28 cellular contexts compared by ENCODE assay signal in the genomic region with DNA sequence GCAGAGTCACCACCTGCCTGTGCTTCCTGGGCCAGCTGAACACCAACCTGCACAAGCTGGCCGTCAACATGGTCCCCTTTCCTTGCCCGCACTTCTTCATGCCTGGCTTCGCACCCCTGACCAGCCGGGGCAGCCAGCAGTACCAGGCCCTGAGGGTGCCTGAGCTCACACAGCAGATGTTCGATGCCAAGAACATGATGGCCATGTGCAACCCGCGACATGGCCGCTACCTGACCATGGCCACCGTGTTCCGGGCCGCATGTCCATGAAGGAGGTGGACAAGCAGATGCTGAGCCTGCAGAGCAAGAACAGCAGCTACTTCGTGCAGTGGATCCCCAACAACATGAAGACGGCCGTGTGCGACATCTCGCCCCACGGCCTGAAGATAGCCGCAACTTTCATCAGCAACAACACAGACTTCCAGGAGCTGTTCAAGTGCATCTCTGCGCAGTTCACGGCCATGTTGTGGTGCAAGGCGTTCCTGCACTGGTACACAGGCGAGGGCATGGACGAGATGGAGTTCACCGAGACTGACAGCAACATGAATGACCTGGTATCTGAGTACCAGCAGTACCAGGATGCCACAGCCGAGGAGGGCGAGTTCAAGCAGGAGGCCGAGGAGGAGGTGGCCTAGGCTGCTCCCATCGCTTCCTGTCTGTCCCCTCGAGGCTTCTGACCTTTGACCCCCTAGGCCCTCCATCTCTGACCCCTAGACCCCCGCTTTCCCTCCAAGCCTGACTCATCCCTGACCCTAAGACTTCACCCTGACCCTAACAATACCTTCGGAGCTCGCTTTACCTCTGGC.
"Had no signal": no experiment of that assay in that cellular context is flagged by ENCODE, and none has a peak within 500 bp of the region (broad histone marks: within the 10 kb centered on the region; RNA-seq: fewer than 3 reads in every experiment).

No MANE protein-coding gene starts in this region.

- H3K36me3 Mint-ChIP-seq: natural killer cell, neural progenitor cell had no signal

- H3K4me1 Mint-ChIP-seq: natural killer cell; nephron; stimulated activated effector memory CD8-positive, alpha-beta T cell treated with anti-CD3 and anti-CD28 coated beads, Interleukin-12 subunit alpha, Interleukin-12 subunit beta, amount 100 ng/mL, for 72 hours; stimulated activated naive B cell treated with anti-CD40 and anti-IgM and Interleukin-4, amounts not matched to agents 10 μg/mL and 1 μg/mL and 100 μg/mL, for 72 hours had no signal

- H3K36me3 ChIP-seq: neural progenitor cell, neutrophil, pancreas, right lobe of liver, stomach, thoracic aorta, thyroid gland, tibial nerve, upper lobe of left lung, vagina had no signal

- H3K4me3 Mint-ChIP-seq: naive thymus-derived CD4-positive, alpha-beta T cell; natural killer cell; nephron; stimulated activated effector memory CD8-positive, alpha-beta T cell treated with anti-CD3 and anti-CD28 coated beads, Interleukin-12 subunit alpha, Interleukin-12 subunit beta, amount 100 ng/mL, for 72 hours; stimulated activated naive B cell treated with anti-CD40 and anti-IgM and Interleukin-4, amounts not matched to agents 10 μg/mL and 1 μg/mL and 100 μg/mL, for 72 hours; stimulated activated naive CD8-positive, alpha-beta T cell treated with anti-CD3 and anti-CD28 coated beads, Interleukin-15, Interleukin-2, amounts not matched to agents 100 ng/mL and 50 ng/mL, for 24 hours had no signal

- FAIRE-seq: pancreas, small intestine, urothelium cell line had no signal

- H3K4me1 ChIP-seq: pancreas, psoas muscle, right lobe of liver, stomach, thyroid gland, tibial nerve, upper lobe of left lung, vagina had no signal

- H2AFZ ChIP-seq: neural progenitor cell had no signal

- H3K27me3 Mint-ChIP-seq: naive thymus-derived CD4-positive, alpha-beta T cell; progenitor cell of endocrine pancreas; stimulated activated naive CD8-positive, alpha-beta T cell treated with anti-CD3 and anti-CD28 coated beads, Interleukin-15, Interleukin-2, amounts not matched to agents 100 ng/mL and 50 ng/mL, for 24 hours had no signal

- H3K27ac Mint-ChIP-seq: naive thymus-derived CD4-positive, alpha-beta T cell; natural killer cell; nephron; neural progenitor cell; progenitor cell of endocrine pancreas; stimulated activated effector memory CD8-positive, alpha-beta T cell treated with anti-CD3 and anti-CD28 coated beads, Interleukin-12 subunit alpha, Interleukin-12 subunit beta, amount 100 ng/mL, for 72 hours; stimulated activated naive B cell treated with anti-CD40 and anti-IgM and Interleukin-4, amounts not matched to agents 10 μg/mL and 1 μg/mL and 100 μg/mL, for 72 hours; stimulated activated naive CD8-positive, alpha-beta T cell treated with anti-CD3 and anti-CD28 coated beads, Interleukin-15, Interleukin-2, amounts not matched to agents 100 ng/mL and 50 ng/mL, for 24 hours had no signal

- DNase-seq: naive thymus-derived CD4-positive, alpha-beta T cell; natural killer cell; nucleus accumbens; psoas muscle; right cardiac atrium; right lobe of liver; small intestine; stimulated activated CD4-positive, alpha-beta T cell treated with anti-CD3 and anti-CD28 coated beads, Interleukin-15, amount 100 ng/mL, for 24 hours; stimulated activated CD4-positive, alpha-beta T cell treated with anti-CD3 and anti-CD28 coated beads, Interleukin-2, amount 100 ng/mL, for 24 hours; stimulated activated CD4-positive, alpha-beta T cell treated with anti-CD3 and anti-CD28 coated beads, Interleukin-2, amount 100 ng/mL, for 48 hours; stimulated activated CD4-positive, alpha-beta T cell treated with anti-CD3 and anti-CD28 coated beads, Interleukin-4, amount 100 ng/mL, for 24 hours; stimulated activated naive B cell treated with anti-CD40 and anti-IgM and Interleukin-4, amounts not matched to agents 10 μg/mL and 1 μg/mL and 100 μg/mL, for 72 hours; stimulated activated naive CD4-positive, alpha-beta T cell treated with Interleukin-2 at 50 U/mL for 16 hours; stomach; thyroid gland; trophoblast cell had no signal

- H3K27ac ChIP-seq: neural progenitor cell, neutrophil, pancreas, psoas muscle, right lobe of liver, stomach, thoracic aorta, thyroid gland, tibial nerve, upper lobe of left lung, vagina had no signal

- H3K9me3 Mint-ChIP-seq: natural killer cell; neural progenitor cell; stimulated activated naive CD8-positive, alpha-beta T cell treated with anti-CD3 and anti-CD28 coated beads, Interleukin-15, Interleukin-2, amounts not matched to agents 100 ng/mL and 50 ng/mL, for 24 hours had no signal

- ATAC-seq: naive thymus-derived CD4-positive, alpha-beta T cell; natural killer cell; pancreas; psoas muscle; right cardiac atrium; stimulated activated effector memory CD8-positive, alpha-beta T cell treated with anti-CD3 and anti-CD28 coated beads, Interleukin-12 subunit alpha, Interleukin-12 subunit beta, amount 100 ng/mL, for 72 hours; stimulated activated naive B cell treated with anti-CD40 and anti-IgM and Interleukin-4, amounts not matched to agents 10 μg/mL and 1 μg/mL and 100 μg/mL, for 72 hours had no signal

- H3K27me3 ChIP-seq: neural progenitor cell, neutrophil, pancreas, right lobe of liver, stomach, thyroid gland, tibial nerve, upper lobe of left lung, vagina had no signal

- H3K9ac ChIP-seq: neural progenitor cell had no signal

- H3K9me3 ChIP-seq: neutrophil, pancreas, psoas muscle, right lobe of liver, stomach, thoracic aorta, thyroid gland, tibial nerve, upper lobe of left lung, vagina had no signal

- H3K4me3 ChIP-seq: neural progenitor cell, pancreas, psoas muscle, right lobe of liver, stomach, thoracic aorta, thyroid gland, tibial nerve, upper lobe of left lung, vagina had no signal

- H3K4me2 ChIP-seq: neural progenitor cell had no signal
